Comparison of ENCODE assay signal across 16 cellular contexts in genomic region chr20:24662286-24662685, GRCh38.
"Had no signal": no experiment of that assay in that cellular context is flagged by ENCODE, and none has a peak within 500 bp of the region (broad histone marks: within the 10 kb centered on the region; RNA-seq: fewer than 3 reads in every experiment).

No MANE protein-coding gene starts in this region.

- H3K36me3 ChIP-seq: esophagus squamous epithelium, lower lobe of right lung, neutrophil, sigmoid colon, thyroid gland had no signal

- H3K9me3 ChIP-seq: body of pancreas, esophagus squamous epithelium, lower lobe of right lung, neutrophil, sigmoid colon, thyroid gland had no signal

- H3K27ac ChIP-seq: body of pancreas, esophagus squamous epithelium, lower lobe of right lung, neutrophil, parathyroid adenoma, sigmoid colon, thyroid gland had no signal

- H3K4me3 ChIP-seq: body of pancreas, esophagus squamous epithelium, lower lobe of right lung, sigmoid colon, thyroid gland had no signal

- ATAC-seq: activated T-cell treated with anti-CD3 and anti-CD28 coated beads, Interleukin-2, amount 50 U/mL, for 4 hours; body of pancreas; effector memory CD8-positive, alpha-beta T cell; lower lobe of right lung; natural killer cell treated with Interleukin-12 subunit alpha and Interleukin-12 subunit beta and Interleukin-15 and Interleukin-18, amount 100 ng/mL, for 72 hours; stimulated activated naive B cell treated with anti-CD40 and anti-IgM and Interleukin-4, amounts not matched to agents 10 μg/mL and 1 μg/mL and 100 μg/mL, for 72 hours had no signal

- H3K4me1 ChIP-seq: body of pancreas, esophagus squamous epithelium, lower lobe of right lung, sigmoid colon, thyroid gland had no signal

- DNase-seq: activated CD4-positive, alpha-beta T cell treated with anti-CD3 and anti-CD28 coated beads, Interleukin-2, amount 50 U/mL, for 1 hour; activated CD8-positive, alpha-beta memory T cell treated with anti-CD3 and anti-CD28 coated beads, Interleukin-2, amount 50 U/mL, for 4 hours; activated naive CD4-positive, alpha-beta T cell treated with anti-CD3 and anti-CD28 coated beads for 36 hours; activated T-cell treated with anti-CD3 and anti-CD28 coated beads, Interleukin-2, amount 50 U/mL, for 4 hours; body of pancreas; effector memory CD8-positive, alpha-beta T cell; esophagus squamous epithelium; left cardiac atrium; lower lobe of right lung; sigmoid colon; stimulated activated naive B cell treated with anti-CD40 and anti-IgM and Interleukin-4, amounts not matched to agents 10 μg/mL and 1 μg/mL and 100 μg/mL, for 72 hours; T-helper 9 cell; thyroid gland had no signal
